In genomic region chr22:50436841-50437341, GRCh38 we compare ENCODE assay signal across 27 cellular contexts. TPM values are rescaled to one million over a fixed set of nuclear protein-coding genes. Genes with fewer than 3 reads are reported as not detected.
"Had no signal": no experiment of that assay in that cellular context is flagged by ENCODE, and none has a peak within 500 bp of the region (broad histone marks: within the 10 kb centered on the region; RNA-seq: fewer than 3 reads in every experiment).

No MANE protein-coding gene starts in this region.

- ATAC-seq: activated CD4-positive, CD25-positive, alpha-beta regulatory T cell treated with anti-CD3 and anti-CD28 coated beads, Interleukin-2, amount 50 U/mL, for 24 hours; activated CD8-positive, alpha-beta T cell treated with anti-CD3 and anti-CD28 coated beads, Interleukin-2, amount 10 ng/mL, durations not matched to agents 7 days and 5 days; body of pancreas; naive thymus-derived CD8-positive, alpha-beta T cell; stimulated activated effector memory CD8-positive, alpha-beta T cell treated with anti-CD3 and anti-CD28 coated beads, Interleukin-12 subunit alpha, Interleukin-12 subunit beta, amount 100 ng/mL, for 72 hours had no signal

- FAIRE-seq: endometrium had no signal

- H3K36me3 ChIP-seq: uterus had no signal

- H3K9me3 ChIP-seq: body of pancreas, left ventricle myocardium inferior, prostate gland, stomach, suprapubic skin, tibial nerve, uterus had no signal

- H3K27me3 ChIP-seq: body of pancreas, cardiac muscle cell, stomach, suprapubic skin, tibial nerve, uterus had no signal

- H3K4me3 ChIP-seq: body of pancreas, cardiac muscle cell, left ventricle myocardium inferior, prostate gland, stomach, suprapubic skin, tibial nerve, uterus had no signal

- H3K27ac ChIP-seq: body of pancreas, cardiac muscle cell, left ventricle myocardium inferior, prostate gland, stomach, suprapubic skin, tibial nerve, uterus had no signal

- H3K4me1 ChIP-seq: body of pancreas, left ventricle myocardium inferior, prostate gland, tibial nerve, uterus had no signal

- DNase-seq: activated CD4-positive, alpha-beta T cell treated with anti-CD3 and anti-CD28 coated beads, Interleukin-2, amount 10 ng/mL, durations not matched to agents 7 days and 5 days; activated CD8-positive, alpha-beta T cell treated with anti-CD3 and anti-CD28 coated beads, Interleukin-2, amount 10 ng/mL, durations not matched to agents 7 days and 5 days; activated gamma-delta T cell treated with Interleukin-2 at 50 U/mL for 16 hours; activated T-cell treated with anti-CD3 and anti-CD28 coated beads, Interleukin-2, amount 50 U/mL, for 1 hour; anterior cingulate cortex; foreskin fibroblast; kidney glomerular epithelial cell; left ventricle myocardium inferior; mammary epithelial cell; stimulated activated CD4-positive, alpha-beta T cell treated with anti-CD3 and anti-CD28 coated beads, Interleukin-12 subunit alpha, Interleukin-12 subunit beta, amount 100 ng/mL, for 4 hours; stimulated activated CD4-positive, alpha-beta T cell treated with anti-CD3 and anti-CD28 coated beads, Interleukin-1b, Interleukin-23, amount 100 ng/mL, for 48 hours; stomach had no signal

RNA-seq across cellular contexts. Expression of gene ADM2, which starts 44.5 kb away (rescaled TPM):
- total RNA-seq: left ventricle myocardium inferior, tibial nerve had no signal

RNA-seq across cellular contexts. Expression of gene MIOX, which starts 49.8 kb away (rescaled TPM):
- total RNA-seq: body of pancreas, cardiac muscle cell, cerebellum, epithelial cell of proximal tubule, glomerular endothelial cell, left ventricle myocardium inferior, mammary epithelial cell, prostate gland, right cardiac atrium, skeletal muscle tissue, stomach, suprapubic skin, tibial nerve, uterus had no signal
- polyA plus RNA-seq: cardiac muscle cell, mammary epithelial cell, right cardiac atrium had no signal
